ENCODE assay signal across 29 cellular contexts in genomic region chr2:173064231-173064805, GRCh38. TPM values are rescaled to one million over a fixed set of nuclear protein-coding genes. Genes with fewer than 3 reads are reported as not detected.
DNase-seq lines count a peak whose midpoint lies in the region; ATAC-seq and TF ChIP-seq lines count a peak whose summit lies in the region.
"Had no signal": no experiment of that assay in that cellular context is flagged by ENCODE, and none has a peak within 500 bp of the region (broad histone marks: within the 10 kb centered on the region; RNA-seq: fewer than 3 reads in every experiment).

No MANE protein-coding gene starts in this region.

- no peak for TF ChIP-seq POLR2A in heart left ventricle (IDR thresholded peaks at IDR 0.05)
- no peak for TF ChIP-seq POLR2A in gastroesophageal sphincter (IDR thresholded peaks at IDR 0.05)

- no peak for TF ChIP-seq EP300 in gastroesophageal sphincter (IDR thresholded peaks at IDR 0.05)

- 64 to 88% (median 73%) methylated on average over 3 of the region's 3 CpGs for WGBS in heart left ventricle, 4 donors
- 23 to 40% methylated on average over 3 of the region's 3 CpGs for WGBS in gastroesophageal sphincter (ENCODE audit: low coverage in 1 of 2), 2 donors
- 76 to 84% methylated on average over 3 of the region's 3 CpGs for WGBS in aorta, 2 donors

- H3K4me3 ChIP-seq in heart left ventricle: no peak overlapping the region
- H3K4me3 ChIP-seq in choroid plexus epithelial cell (ENCODE audit: low read depth, low read length): no peak overlapping the region
- H3K4me3 ChIP-seq in gastroesophageal sphincter: no peak overlapping the region
- no peak overlapping the region for H3K4me3 ChIP-seq in aorta (ENCODE audit: low read length in 2 of 2)
- H3K4me3 ChIP-seq: BLaER1, breast epithelium, colonic mucosa, sigmoid colon, SJCRH30, thoracic aorta, uterus had no signal

- no peak for TF ChIP-seq CTCF in heart left ventricle (IDR thresholded peaks at IDR 0.05)
- TF ChIP-seq CTCF in choroid plexus epithelial cell (conservative IDR thresholded peaks at IDR 0.05; ENCODE audit: low read depth, low read length): no peak
- TF ChIP-seq CTCF in gastroesophageal sphincter (IDR thresholded peaks at IDR 0.05): no peak

- H3K27ac ChIP-seq in heart left ventricle: no peak overlapping the region
- H3K27ac ChIP-seq in gastroesophageal sphincter: peak overlapping the region in 1 of 4 donors; percentile 16
- H3K27ac ChIP-seq in aorta (ENCODE audit: low read depth in 1 of 2, low read length in 2 of 2): no peak overlapping the region
- H3K27ac ChIP-seq: BLaER1, colonic mucosa, sigmoid colon, SJCRH30, thoracic aorta had no signal

- no peaks in the 10 kb centered on the region for H3K36me3 ChIP-seq in heart left ventricle
- H3K36me3 ChIP-seq in gastroesophageal sphincter: no peaks in the 10 kb centered on the region
- no peaks in the 10 kb centered on the region for H3K36me3 ChIP-seq in aorta (ENCODE audit: control insufficient read depth in 1 of 2, insufficient read depth in 2 of 2, low read length in 1 of 2)
- H3K36me3 ChIP-seq: BLaER1, breast epithelium, colonic mucosa, sigmoid colon, SJCRH30, thoracic aorta, uterus had no signal

- ATAC-seq in Right ventricle myocardium inferior (peak; percentile 46), heart left ventricle (no peak), gastroesophageal sphincter (peak; percentile 83), aorta (ENCODE audit: low FRiP score) (peak; percentile 33)
- ATAC-seq in stimulated activated naive CD8-positive, alpha-beta T cell treated with anti-CD3 and anti-CD28 coated beads, Interleukin-15, Interleukin-2, amounts not matched to agents 100 U/mL and 50 U/mL, for 24 hours: no peak
- ATAC-seq: activated T-cell treated with anti-CD3 and anti-CD28 coated beads, Interleukin-2, amount 50 U/mL, for 72 hours; effector memory CD8-positive, alpha-beta T cell had no signal

- intact Hi-C loops in Right ventricle myocardium inferior (cut with DNase I): no loop called here
- intact Hi-C loops in heart left ventricle (cut with DNase I): no loop called here
- intact Hi-C loops in aorta (cut with DNase I): no loop called here

- DNase-seq in Right ventricle myocardium inferior (ENCODE audit: missing footprints) (no peak), heart left ventricle (no peak), choroid plexus epithelial cell (ENCODE audit: low read depth) (peak; percentile 71), aorta (no peak), AG08395 (ENCODE audit: low spot score) (no peak), 8988T (no peak)
- DNase-seq in stimulated activated naive CD8-positive, alpha-beta T cell treated with anti-CD3 and anti-CD28 coated beads, Interleukin-15, Interleukin-2, amounts not matched to agents 100 U/mL and 50 U/mL, for 24 hours: no peak
- DNase-seq: activated CD4-positive, alpha-beta T cell treated with anti-CD3 and anti-CD28 coated beads, Interleukin-2, amount 10 ng/mL, durations not matched to agents 24 days and 14 days; activated naive CD4-positive, alpha-beta T cell treated with Interleukin-2 at 50 U/mL for 16 hours; activated T-cell treated with anti-CD3 and anti-CD28 coated beads, Interleukin-2, amount 50 U/mL, for 72 hours; amniotic stem cell; colonic mucosa; DMS79; effector memory CD8-positive, alpha-beta T cell; GF-D8; H7; head of caudate nucleus; kidney glomerular epithelial cell; mesenchymal stem cell; NCI-H1092; NCI-H187 treated with DMSO at 0.1 percent for 48 hours; sigmoid colon; SJCRH30; T1000 had no signal

- H3K9me3 ChIP-seq in heart left ventricle (no peaks in the 10 kb centered on the region), gastroesophageal sphincter (no peaks in the 10 kb centered on the region), aorta (ENCODE audit: control insufficient read depth, low read length) (no peaks in the 10 kb centered on the region)
- H3K9me3 ChIP-seq: BLaER1, breast epithelium, colonic mucosa, sigmoid colon, SJCRH30, thoracic aorta, uterus had no signal

- peaks cover 0 to 21% (median 0%) of the 10 kb centered on the region in 12 donors for H3K4me1 ChIP-seq in heart left ventricle
- peaks cover 0 to 8% (median 3%) of the 10 kb centered on the region in 3 donors for H3K4me1 ChIP-seq in gastroesophageal sphincter
- H3K4me1 ChIP-seq in aorta (ENCODE audit: control insufficient read depth in 1 of 2, insufficient read depth in 2 of 2, low read length in 2 of 2): no peaks in the 10 kb centered on the region
- H3K4me1 ChIP-seq: BLaER1, breast epithelium, colonic mucosa, sigmoid colon, SJCRH30, uterus had no signal

- no peaks in the 10 kb centered on the region for H3K27me3 ChIP-seq in heart left ventricle
- H3K27me3 ChIP-seq in gastroesophageal sphincter: no peaks in the 10 kb centered on the region
- H3K27me3 ChIP-seq in aorta (ENCODE audit: control insufficient read depth in 1 of 2, insufficient read depth in 2 of 2, low read length in 1 of 2): no peaks in the 10 kb centered on the region
- H3K27me3 ChIP-seq: BLaER1, breast epithelium, colonic mucosa, sigmoid colon, SJCRH30, uterus had no signal

RNA-seq across cellular contexts. Expression of gene MAP3K20, which starts 11.3 kb away (rescaled TPM):
- total RNA-seq in Right ventricle myocardium inferior (435 TPM), heart left ventricle (100 to 1,000 TPM; 275 to 487 (median 451) TPM), gastroesophageal sphincter (100 to 1,000 TPM; 318 to 496 (median 327) TPM), aorta (100 to 1,000 TPM in 1 of 2 donors, 10 to 100 TPM in 1; 82.9 to 109 TPM)
- polyA plus RNA-seq in heart left ventricle (100 to 1,000 TPM in 1 of 2 donors, 10 to 100 TPM in 1; 98.6 to 175 TPM), aorta (10 to 100 TPM; 25.6 to 30.2 TPM)

Comparison
In these comparisons a context has a peak if more than half of its experiments do, and no peak if none do; other contexts are left out.
1. ATAC-seq: peak in Right ventricle myocardium inferior (single experiment), gastroesophageal sphincter (single experiment) and aorta (single experiment); none in heart left ventricle (0 of 4) and stimulated activated naive CD8-positive, alpha-beta T cell treated with anti-CD3 and anti-CD28 coated beads, Interleukin-15, Interleukin-2, amounts not matched to agents 100 U/mL and 50 U/mL, for 24 hours (single experiment).